8 cellular contexts compared by ENCODE assay signal in the genomic region with DNA sequence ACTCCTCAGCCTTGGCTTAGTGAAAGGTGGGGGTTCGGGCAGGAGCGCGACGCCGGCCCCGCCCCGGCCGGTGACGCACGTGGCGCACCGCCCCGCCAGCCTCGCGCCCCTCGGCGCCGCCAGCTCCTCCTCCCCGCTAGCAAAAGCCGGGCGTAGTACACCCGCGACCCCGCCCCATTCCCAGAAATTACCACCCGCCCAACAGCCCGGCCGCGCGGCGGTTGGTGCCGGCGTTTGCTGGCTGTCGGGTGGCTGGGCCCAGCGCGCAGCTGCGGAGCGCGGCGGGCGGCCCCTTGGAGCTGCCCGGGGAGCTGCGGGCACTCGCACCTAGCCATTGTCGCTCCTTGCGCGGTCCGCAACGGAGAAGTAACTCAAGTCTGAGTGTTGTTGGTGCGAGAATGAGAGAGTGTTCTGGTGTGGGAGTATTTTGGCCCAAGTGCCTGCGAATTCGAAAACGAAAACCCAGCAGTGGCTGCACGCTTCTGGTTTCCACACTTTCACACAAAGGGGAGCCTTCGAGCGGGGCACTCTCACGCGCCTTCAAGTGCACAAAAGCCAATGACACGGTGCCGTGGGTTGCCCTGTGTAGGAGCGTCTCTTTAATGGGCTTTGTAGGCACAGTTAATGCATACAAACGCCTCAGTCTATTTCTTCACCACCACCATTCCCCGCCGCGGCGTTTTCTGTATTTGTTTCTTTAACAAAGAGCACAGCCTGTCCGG. TPM values are rescaled to one million over a fixed set of nuclear protein-coding genes. Genes with fewer than 3 reads are reported as not detected.
DNase-seq lines count a peak whose midpoint lies in the region; ATAC-seq and TF ChIP-seq lines count a peak whose summit lies in the region.

No MANE protein-coding gene starts in this region.

- intact Hi-C loops in uterus (cut with DNase I; ENCODE audit: low total_unique reads), result loop anchor here (10.0 kb wide), 1 partner anchor 93 kb away; no protein-coding TSS in a partner anchor

- H3K27ac ChIP-seq in right atrium auricular region (peak overlapping the region; percentile 100), uterus (peak overlapping the region; percentile 98)

- peaks cover 40% of the 10 kb centered on the region for H3K27me3 Mint-ChIP-seq in T-helper 1 cell treated with Interleukin-12 subunit alpha and Interleukin-12 subunit beta and Interleukin-4 antibody, amounts not matched to agents 30 μg/mL and 1 μg/mL, for 36 hours (ENCODE audit: low read depth)

- H3K36me3 ChIP-seq in right atrium auricular region, result no peaks in the 10 kb centered on the region
- no peaks in the 10 kb centered on the region for H3K36me3 ChIP-seq in uterus

- no peaks in the 10 kb centered on the region for H3K27me3 ChIP-seq in right atrium auricular region
- no peaks in the 10 kb centered on the region for H3K27me3 ChIP-seq in uterus

- TF ChIP-seq CTCF in right atrium auricular region (IDR thresholded peaks at IDR 0.05) (no peak), uterus (IDR thresholded peaks at IDR 0.05) (peak in 1 of 4 experiments; percentile 3)

- H3K9me3 ChIP-seq in right atrium auricular region, result no peaks in the 10 kb centered on the region
- no peaks in the 10 kb centered on the region for H3K9me3 ChIP-seq in uterus

- peaks cover 18% of the 10 kb centered on the region for H3K4me1 Mint-ChIP-seq in T-helper 1 cell treated with Interleukin-12 subunit alpha and Interleukin-12 subunit beta and Interleukin-4 antibody, amounts not matched to agents 30 μg/mL and 1 μg/mL, for 36 hours (ENCODE audit: low read depth)

- H3K27ac Mint-ChIP-seq in T-helper 1 cell treated with Interleukin-12 subunit alpha and Interleukin-12 subunit beta and Interleukin-4 antibody, amounts not matched to agents 30 μg/mL and 1 μg/mL, for 36 hours, result peak overlapping the region; percentile 97

- DNase-seq in NCI-H1694 (lab: John Stamatoyannopoulos, UW), result peak; percentile 79
- peak; percentile 57 to 95 (median 88) for DNase-seq in amygdala (lab: John Stamatoyannopoulos, UW)
- DNase-seq in right atrium auricular region (ENCODE audit: low spot score), result peak; percentile 95
- DNase-seq in putamen (ENCODE audit: low spot score), result peak; percentile 95
- DNase-seq in uterus, result peak; percentile 94 to 95

- H3K36me3 Mint-ChIP-seq in T-helper 1 cell treated with Interleukin-12 subunit alpha and Interleukin-12 subunit beta and Interleukin-4 antibody, amounts not matched to agents 30 μg/mL and 1 μg/mL, for 36 hours (ENCODE audit: low read depth), result no peaks in the 10 kb centered on the region

- peak overlapping the region; percentile 93 for H3K4me3 Mint-ChIP-seq in T-helper 1 cell treated with Interleukin-12 subunit alpha and Interleukin-12 subunit beta and Interleukin-4 antibody, amounts not matched to agents 30 μg/mL and 1 μg/mL, for 36 hours

- ATAC-seq in GM18502 (IDR thresholded peaks at IDR 0.05; ENCODE audit: poor library complexity, unreplicated experiment) (peak; percentile 77), HG02938 (IDR thresholded peaks at IDR 0.05; ENCODE audit: unreplicated experiment) (peak; percentile 59)

- peak; percentile 91 to 93 for TF ChIP-seq POLR2A in uterus (IDR thresholded peaks at IDR 0.05)

- no peaks in the 10 kb centered on the region for H3K9me3 Mint-ChIP-seq in T-helper 1 cell treated with Interleukin-12 subunit alpha and Interleukin-12 subunit beta and Interleukin-4 antibody, amounts not matched to agents 30 μg/mL and 1 μg/mL, for 36 hours

- H3K4me1 ChIP-seq in right atrium auricular region, result peaks cover 0 to 15% of the 10 kb centered on the region in 2 donors
- no peaks in the 10 kb centered on the region for H3K4me1 ChIP-seq in uterus

- H3K4me3 ChIP-seq in right atrium auricular region, result peak overlapping the region; percentile 89 to 97
- H3K4me3 ChIP-seq in uterus, result peak overlapping the region; percentile 75 to 77

RNA-seq across cellular contexts. Expression of a gene that starts 1.0 kb away (rescaled TPM):
- total RNA-seq in right atrium auricular region (10 to 100 TPM; 32.2 to 32.3 TPM), uterus (100 to 1,000 TPM in 2 of 4 donors, 10 to 100 TPM in 2; 65.8 to 103 (median 86.0) TPM)

Comparison
In these comparisons a context has a peak if more than half of its experiments do, and no peak if none do; other contexts are left out.
1. Peak in every context shown above with its lines: DNase-seq, ATAC-seq, H3K4me3 ChIP-seq and H3K27ac ChIP-seq.